11 cellular contexts compared by ENCODE assay signal in the genomic region with DNA sequence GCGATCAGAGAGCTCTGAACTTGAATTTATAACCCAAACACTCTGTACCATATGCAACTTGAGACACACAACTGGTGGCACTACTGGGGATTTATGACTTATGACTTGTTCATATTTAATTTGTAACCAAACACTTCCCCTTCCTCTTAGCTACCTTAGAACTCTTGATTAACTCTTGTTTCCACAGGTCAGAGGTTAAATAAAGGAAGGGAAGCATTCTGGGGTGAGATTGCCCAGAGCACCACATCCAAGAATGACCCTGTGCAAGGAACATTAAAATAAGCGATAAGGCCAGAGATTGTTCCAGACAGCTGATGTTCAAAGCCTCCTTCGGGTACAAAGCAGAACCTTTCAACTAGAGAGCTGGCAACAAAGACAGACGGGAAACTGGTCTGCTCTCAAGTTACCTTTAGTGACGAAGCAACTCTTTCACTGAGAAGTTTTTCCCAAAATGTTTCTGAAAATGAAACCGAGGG.
DNase-seq lines count a peak whose midpoint lies in the region; ATAC-seq and TF ChIP-seq lines count a peak whose summit lies in the region.
"Had no signal": no experiment of that assay in that cellular context is flagged by ENCODE, and none has a peak within 500 bp of the region (broad histone marks: within the 10 kb centered on the region; RNA-seq: fewer than 3 reads in every experiment).

No MANE protein-coding gene starts in this region.

- H3K36me3 ChIP-seq in left lung: no peaks in the 10 kb centered on the region
- H3K36me3 ChIP-seq: upper lobe of right lung had no signal

- no peak overlapping the region for H3K4me3 ChIP-seq in left lung
- H3K4me3 ChIP-seq: upper lobe of right lung had no signal

- no peaks in the 10 kb centered on the region for H3K9me3 ChIP-seq in left lung
- H3K9me3 ChIP-seq: upper lobe of right lung had no signal

- no peak for TF ChIP-seq CTCF in left lung (IDR thresholded peaks at IDR 0.05)

- peaks cover 6 to 7% of the 10 kb centered on the region in 2 donors for H3K4me1 ChIP-seq in left lung
- H3K4me1 ChIP-seq: upper lobe of right lung had no signal

- no peak overlapping the region for H3K27ac ChIP-seq in left lung
- H3K27ac ChIP-seq: upper lobe of right lung had no signal

- ATAC-seq in left lung (peak; percentile 33), GM21447 (IDR thresholded peaks at IDR 0.05; ENCODE audit: unreplicated experiment) (no peak), HG02642 (IDR thresholded peaks at IDR 0.05; ENCODE audit: poor library complexity, unreplicated experiment) (no peak)
- ATAC-seq: upper lobe of right lung had no signal

- intact Hi-C loops in left lung (cut with DNase I): no loop called here

- no peaks in the 10 kb centered on the region for H3K27me3 ChIP-seq in left lung
- H3K27me3 ChIP-seq: upper lobe of right lung had no signal

- DNase-seq in DMS153 treated with DMSO at 0.1 percent for 48 hours (lab: John Stamatoyannopoulos, UW; ENCODE audit: unreplicated experiment): peak; percentile 29
- DNase-seq in HuH-7 (ENCODE audit: low spot score): peak; percentile 34
- peak; percentile 63 to 65 for DNase-seq in SHP77 (lab: John Stamatoyannopoulos, UW)
- DNase-seq in left lung: no peak
- DNase-seq in NCI-H1930 (lab: John Stamatoyannopoulos, UW): no peak
- no peak for DNase-seq in HPDE6-E6E7 (ENCODE audit: extremely low spot score)
- DNase-seq: activated CD4-positive, CD25-positive, alpha-beta regulatory T cell; foreskin fibroblast; upper lobe of right lung had no signal

Comparison
In these comparisons a context has a peak if more than half of its experiments do, and no peak if none do; other contexts are left out.
1. DNase-seq: peak in DMS153 treated with DMSO at 0.1 percent for 48 hours (single experiment), HuH-7 (single experiment) and SHP77 (2 of 2); none in left lung (0 of 2), NCI-H1930 (0 of 2) and HPDE6-E6E7 (single experiment).